8 cellular contexts compared by ENCODE assay signal in the genomic region with DNA sequence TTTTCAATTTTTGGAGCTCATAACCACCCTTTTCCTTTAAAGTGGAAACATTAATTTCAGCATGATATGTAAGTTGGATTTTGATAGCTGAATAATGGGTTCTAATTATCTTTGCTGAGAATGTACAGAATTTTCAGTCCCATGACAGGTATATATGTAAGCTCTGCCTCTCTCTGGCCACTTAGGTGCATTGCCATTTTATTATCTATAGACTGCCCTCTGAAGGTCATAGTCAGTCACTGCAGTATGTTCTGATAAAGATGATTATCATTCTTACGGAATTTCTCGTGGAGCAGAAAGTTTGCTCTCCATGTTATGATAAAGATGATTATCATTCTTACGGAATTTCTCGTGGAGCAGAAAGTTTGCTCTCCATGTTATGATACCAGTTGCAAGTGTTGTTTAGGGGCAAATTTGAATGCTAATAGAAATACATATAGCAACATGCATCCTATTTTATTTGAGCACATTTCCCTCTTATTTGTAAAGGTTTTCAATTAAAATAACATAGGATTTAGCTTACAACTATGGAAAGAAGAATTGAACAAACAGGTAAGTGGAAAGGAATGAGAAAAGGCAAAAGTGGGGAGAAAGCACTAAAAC. TPM values are rescaled to one million over a fixed set of nuclear protein-coding genes. Genes with fewer than 3 reads are reported as not detected.
DNase-seq lines count a peak whose midpoint lies in the region; ATAC-seq, FAIRE-seq and TF ChIP-seq lines count a peak whose summit lies in the region.

No MANE protein-coding gene starts in this region.

- H3K9me3 ChIP-seq in ascending aorta, result no peaks in the 10 kb centered on the region

- ATAC-seq in GM18499 (IDR thresholded peaks at IDR 0.05; ENCODE audit: insufficient read depth, unreplicated experiment), result peak; percentile 98
- peak; percentile 99 for ATAC-seq in HG02642 (IDR thresholded peaks at IDR 0.05; ENCODE audit: poor library complexity, unreplicated experiment)
- peak; percentile 81 for ATAC-seq in stimulated activated naive CD8-positive, alpha-beta T cell treated with anti-CD3 and anti-CD28 coated beads, Interleukin-15, Interleukin-2, amounts not matched to agents 100 U/mL and 50 U/mL, for 24 hours

- TF ChIP-seq CTCF in BJ (IDR thresholded peaks at IDR 0.05; ENCODE audit: insufficient read depth, low read depth, low read length) (peak; percentile 76), NB4 (IDR thresholded peaks at IDR 0.05; ENCODE audit: low read depth, low read length) (peak; percentile 78), ascending aorta (IDR thresholded peaks at IDR 0.05) (peak in 1 of 3 experiments; percentile 35)

- H3K4me3 ChIP-seq in BJ (ENCODE audit: low read depth, low read length) (no peak overlapping the region), NB4 (ENCODE audit: low read depth, low read length) (no peak overlapping the region), ascending aorta (no peak overlapping the region)

- H3K27me3 ChIP-seq in BJ (ENCODE audit: control insufficient read depth, insufficient read depth, low read length), result 0 out of 2 replicates have a peak, but pooled peaks cover 2% of the 10 kb centered on the region
- no peaks in the 10 kb centered on the region for H3K27me3 ChIP-seq in ascending aorta

- H3K27ac ChIP-seq in ascending aorta, result no peak overlapping the region

- no peak for DNase-seq in BJ (ENCODE audit: low read depth)
- peak; percentile 50 for DNase-seq in NB4 (ENCODE audit: low read depth)
- peak; percentile 75 for DNase-seq in SW480 (ENCODE audit: low spot score)
- DNase-seq in frontal cortex (ENCODE audit: low spot score in 2 of 2), result peak in 1 of 2 donors; percentile 11
- no peak for DNase-seq in stimulated activated naive CD8-positive, alpha-beta T cell treated with anti-CD3 and anti-CD28 coated beads, Interleukin-15, Interleukin-2, amounts not matched to agents 100 U/mL and 50 U/mL, for 24 hours
- DNase-seq in ascending aorta (ENCODE audit: low spot score in 2 of 2), result no peak

- H3K36me3 ChIP-seq in BJ (ENCODE audit: control insufficient read depth, insufficient read depth, low read length), result no peaks in the 10 kb centered on the region
- no peaks in the 10 kb centered on the region for H3K36me3 ChIP-seq in ascending aorta

- no peak for TF ChIP-seq POLR2A in NB4 (IDR thresholded peaks at IDR 0.05; ENCODE audit: extremely low read depth, insufficient read length)

- FAIRE-seq in frontal cortex (lab: Jason Lieb, UNC), result peak; percentile 43

- intact Hi-C loops in ascending aorta (cut with DNase I), result no loop called here

- CTCF ChIA-PET in BJ (lab: Yijun Ruan, JAX), result interaction anchor here (0.6 to 2.1 kb wide), 26 partner anchors 8 to 910 kb away, joined by 3 to 14 read pairs (median 4); no protein-coding TSS in a partner anchor

- peaks cover 0 to 7% of the 10 kb centered on the region in 2 donors for H3K4me1 ChIP-seq in ascending aorta

- POLR2A ChIA-PET in BJ (lab: Charles Lee), result no interaction called here

RNA-seq across cellular contexts. Expression of a gene that starts 10.4 kb away (rescaled TPM):
- polyA plus RNA-seq in BJ (2011; rRNA removed), result 0.23 and 0.31 TPM in 2 replicates
- not detected in 2 replicates for polyA minus RNA-seq in BJ (2011; rRNA and poly(A)+ RNA removed)
- total RNA-seq in frontal cortex (not detected), ascending aorta (not detected)

RNA-seq across cellular contexts. Expression of a gene that starts 35.1 kb away (rescaled TPM):
- polyA plus RNA-seq in BJ (2011; rRNA removed), result not detected in 2 replicates
- not detected in 2 replicates for polyA minus RNA-seq in BJ (2011; rRNA and poly(A)+ RNA removed)
- total RNA-seq in frontal cortex, result not detected
- not detected for total RNA-seq in ascending aorta

RNA-seq across cellular contexts. Expression of a gene that starts 42.4 kb away (rescaled TPM):
- not detected in 2 replicates for polyA plus RNA-seq in BJ (2011; rRNA removed)
- not detected in 2 replicates for polyA minus RNA-seq in BJ (2011; rRNA and poly(A)+ RNA removed)
- 0.41 TPM for total RNA-seq in frontal cortex
- total RNA-seq in ascending aorta, result 51.5 TPM

Comparison
In these comparisons a context has a peak if more than half of its experiments do, and no peak if none do; other contexts are left out.
1. DNase-seq: peak in NB4 (single experiment) and SW480 (single experiment); none in BJ (single experiment), stimulated activated naive CD8-positive, alpha-beta T cell treated with anti-CD3 and anti-CD28 coated beads, Interleukin-15, Interleukin-2, amounts not matched to agents 100 U/mL and 50 U/mL, for 24 hours (single experiment) and ascending aorta (0 of 2).
2. RNA of a gene that starts 42.4 kb away (total RNA-seq): 51.5 TPM in ascending aorta (single experiment); 0.41 TPM in frontal cortex (single experiment); every median in the first group is over 10 times any median in the second.
3. Peak in every context shown above with its lines, with median percentiles within 50 percentile points of each other: ATAC-seq.